In the genomic region with DNA sequence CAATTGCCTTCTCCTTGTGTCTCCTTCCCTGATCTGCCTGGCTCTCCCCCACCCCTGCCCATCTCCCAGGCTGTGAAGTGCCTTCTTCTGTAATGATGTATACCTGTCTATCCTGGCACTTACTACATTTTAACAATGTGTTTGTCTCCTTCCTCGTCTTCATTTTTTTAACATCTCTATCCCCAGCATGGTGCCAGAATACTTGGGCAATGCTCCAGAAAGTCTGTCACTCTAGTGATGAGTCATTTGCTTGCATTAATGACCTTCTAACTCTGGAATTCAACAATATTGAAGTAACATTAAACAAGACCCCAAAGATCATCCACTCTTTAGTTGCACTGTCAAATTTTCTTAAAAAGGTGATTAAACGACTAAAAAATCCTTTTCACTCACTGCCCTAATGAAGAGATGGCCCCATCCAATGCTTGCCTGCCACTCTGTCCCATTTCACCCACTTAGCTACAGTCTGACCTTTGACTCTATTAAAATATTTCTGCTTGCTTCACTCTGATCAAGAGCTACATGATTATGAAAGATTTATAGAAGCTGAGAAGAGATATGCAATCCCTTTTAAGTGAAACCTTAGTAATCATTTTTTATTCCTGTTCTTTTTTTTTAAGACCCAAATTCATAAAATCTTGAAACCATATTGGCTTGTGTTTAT, we compare ENCODE assay signal across 11 cellular contexts. TPM values are rescaled to one million over a fixed set of nuclear protein-coding genes. Genes with fewer than 3 reads are reported as not detected.
DNase-seq lines count a peak whose midpoint lies in the region; ATAC-seq, FAIRE-seq and TF ChIP-seq lines count a peak whose summit lies in the region.
"Had no signal": no experiment of that assay in that cellular context is flagged by ENCODE, and none has a peak within 500 bp of the region (broad histone marks: within the 10 kb centered on the region; RNA-seq: fewer than 3 reads in every experiment).

No MANE protein-coding gene starts in this region.

- no peaks in the 10 kb centered on the region for H3K27me3 Mint-ChIP-seq in astrocyte (ENCODE audit: low read depth, unreplicated experiment)
- H3K27me3 Mint-ChIP-seq in natural killer cell treated with Interleukin-12 subunit alpha and Interleukin-12 subunit beta and Interleukin-15 and Interleukin-18, amount 100 ng/mL, for 72 hours: peaks cover 20% of the 10 kb centered on the region in 2 donors

- H3K79me2 ChIP-seq in astrocyte (ENCODE audit: insufficient read depth, low read length): no peaks in the 10 kb centered on the region

- TF ChIP-seq CTCF in AG10803 (conservative IDR thresholded peaks at IDR 0.05; ENCODE audit: low read length) (no peak), LNCaP clone FGC (IDR thresholded peaks at IDR 0.05; ENCODE audit: control insufficient read depth, extremely low read depth, insufficient read depth) (no peak), astrocyte (IDR thresholded peaks at IDR 0.05; ENCODE audit: insufficient read depth, low read depth, low read length) (no peak), kidney epithelial cell (IDR thresholded peaks at IDR 0.05; ENCODE audit: insufficient read depth, low read length, poor library complexity, severe bottlenecking) (no peak)

- no peak for ATAC-seq in HG03354 (IDR thresholded peaks at IDR 0.05; ENCODE audit: poor library complexity, severe bottlenecking, unreplicated experiment)
- ATAC-seq in natural killer cell treated with Interleukin-12 subunit alpha and Interleukin-12 subunit beta and Interleukin-15 and Interleukin-18, amount 100 ng/mL, for 72 hours: no peak
- ATAC-seq in GM18870 (IDR thresholded peaks at IDR 0.05; ENCODE audit: unreplicated experiment): no peak

- H3K9me3 Mint-ChIP-seq in astrocyte (ENCODE audit: unreplicated experiment): no peaks in the 10 kb centered on the region
- H3K9me3 Mint-ChIP-seq in natural killer cell treated with Interleukin-12 subunit alpha and Interleukin-12 subunit beta and Interleukin-15 and Interleukin-18, amount 100 ng/mL, for 72 hours: no peaks in the 10 kb centered on the region

- H3K4me1 ChIP-seq in astrocyte (ENCODE audit: insufficient read depth, low read length): peaks cover 8% of the 10 kb centered on the region

- peak overlapping the region; percentile 58 for H3K4me2 ChIP-seq in astrocyte (ENCODE audit: low read length)

- no peaks in the 10 kb centered on the region for H3K9me3 ChIP-seq in astrocyte (ENCODE audit: insufficient read depth, low read depth, low read length)

- H3K27ac Mint-ChIP-seq in astrocyte (ENCODE audit: unreplicated experiment): peak overlapping the region; percentile 66
- H3K27ac Mint-ChIP-seq in natural killer cell treated with Interleukin-12 subunit alpha and Interleukin-12 subunit beta and Interleukin-15 and Interleukin-18, amount 100 ng/mL, for 72 hours: no peak overlapping the region
- H3K27ac Mint-ChIP-seq: activated naive CD8-positive, alpha-beta T cell had no signal

- FAIRE-seq in astrocyte (lab: Jason Lieb, UNC): peak; percentile 81

- H4K20me1 ChIP-seq in astrocyte (ENCODE audit: insufficient read depth, low read length): no peaks in the 10 kb centered on the region

- H3K4me1 Mint-ChIP-seq in astrocyte (ENCODE audit: low read depth, unreplicated experiment): peaks cover 16% of the 10 kb centered on the region
- no peaks in the 10 kb centered on the region for H3K4me1 Mint-ChIP-seq in natural killer cell treated with Interleukin-12 subunit alpha and Interleukin-12 subunit beta and Interleukin-15 and Interleukin-18, amount 100 ng/mL, for 72 hours (ENCODE audit: low read depth in 2 of 2)

- H3K36me3 Mint-ChIP-seq in astrocyte (ENCODE audit: low read depth, unreplicated experiment): no peaks in the 10 kb centered on the region
- no peaks in the 10 kb centered on the region for H3K36me3 Mint-ChIP-seq in natural killer cell treated with Interleukin-12 subunit alpha and Interleukin-12 subunit beta and Interleukin-15 and Interleukin-18, amount 100 ng/mL, for 72 hours
- H3K36me3 Mint-ChIP-seq: activated naive CD8-positive, alpha-beta T cell had no signal

- H3K27me3 ChIP-seq in astrocyte (ENCODE audit: insufficient read depth, low read length) (no peaks in the 10 kb centered on the region), kidney epithelial cell (ENCODE audit: control insufficient read depth, insufficient read depth, low read length) (no peaks in the 10 kb centered on the region)

- no peak overlapping the region for H2AFZ ChIP-seq in astrocyte (ENCODE audit: low read depth, low read length)

- H3K4me3 ChIP-seq in AG10803 (ENCODE audit: low read length) (no peak overlapping the region), LNCaP clone FGC (ENCODE audit: low read depth, low read length) (no peak overlapping the region), astrocyte (ENCODE audit: insufficient read depth, low read depth, low read length) (no peak overlapping the region), kidney epithelial cell (ENCODE audit: low read depth, low read length) (no peak overlapping the region)

- no peak overlapping the region for H3K27ac ChIP-seq in astrocyte (ENCODE audit: low read depth, low read length)

- H3K36me3 ChIP-seq in astrocyte (ENCODE audit: insufficient read depth, low read length) (no peaks in the 10 kb centered on the region), kidney epithelial cell (ENCODE audit: control insufficient read depth, insufficient read depth, low read length) (no peaks in the 10 kb centered on the region)

- H3K9ac ChIP-seq in astrocyte (ENCODE audit: low read length): no peak overlapping the region

- H3K4me3 Mint-ChIP-seq in astrocyte (ENCODE audit: unreplicated experiment): no peak overlapping the region
- no peak overlapping the region for H3K4me3 Mint-ChIP-seq in natural killer cell treated with Interleukin-12 subunit alpha and Interleukin-12 subunit beta and Interleukin-15 and Interleukin-18, amount 100 ng/mL, for 72 hours
- H3K4me3 Mint-ChIP-seq: activated naive CD8-positive, alpha-beta T cell had no signal

- DNase-seq in AG10803 (ENCODE audit: low read depth) (peak; percentile 46), LNCaP clone FGC (ENCODE audit: low read depth) (peak; percentile 69), astrocyte (ENCODE audit: low read depth) (peak; percentile 69), kidney epithelial cell (ENCODE audit: low read depth) (peak; percentile 41), 8988T (no peak)
- DNase-seq in natural killer cell treated with Interleukin-12 subunit alpha and Interleukin-12 subunit beta and Interleukin-15 and Interleukin-18, amount 100 ng/mL, for 72 hours (ENCODE audit: low spot score): no peak
- DNase-seq: GDM1; stimulated activated CD4-positive, alpha-beta T cell treated with anti-CD3 and anti-CD28 coated beads, Interleukin-4, amount 100 ng/mL, for 24 hours had no signal

RNA-seq across cellular contexts. Expression of a gene that starts 7.7 kb away (rescaled TPM):
- total RNA-seq in astrocyte (0.19 and 0.36 TPM in 2 replicates), kidney epithelial cell (0.17 and 1.2 TPM in 2 replicates)
- under 1 TPM; 0.12 to 0.22 TPM for total RNA-seq in natural killer cell treated with Interleukin-12 subunit alpha and Interleukin-12 subunit beta and Interleukin-15 and Interleukin-18, amount 100 ng/mL, for 72 hours

Comparison
In these comparisons a context has a peak if more than half of its experiments do, and no peak if none do; other contexts are left out.
1. DNase-seq: peak in AG10803 (single experiment), LNCaP clone FGC (single experiment), astrocyte (single experiment) and kidney epithelial cell (single experiment); none in 8988T (single experiment) and natural killer cell treated with Interleukin-12 subunit alpha and Interleukin-12 subunit beta and Interleukin-15 and Interleukin-18, amount 100 ng/mL, for 72 hours (single experiment).